In the genomic region with DNA sequence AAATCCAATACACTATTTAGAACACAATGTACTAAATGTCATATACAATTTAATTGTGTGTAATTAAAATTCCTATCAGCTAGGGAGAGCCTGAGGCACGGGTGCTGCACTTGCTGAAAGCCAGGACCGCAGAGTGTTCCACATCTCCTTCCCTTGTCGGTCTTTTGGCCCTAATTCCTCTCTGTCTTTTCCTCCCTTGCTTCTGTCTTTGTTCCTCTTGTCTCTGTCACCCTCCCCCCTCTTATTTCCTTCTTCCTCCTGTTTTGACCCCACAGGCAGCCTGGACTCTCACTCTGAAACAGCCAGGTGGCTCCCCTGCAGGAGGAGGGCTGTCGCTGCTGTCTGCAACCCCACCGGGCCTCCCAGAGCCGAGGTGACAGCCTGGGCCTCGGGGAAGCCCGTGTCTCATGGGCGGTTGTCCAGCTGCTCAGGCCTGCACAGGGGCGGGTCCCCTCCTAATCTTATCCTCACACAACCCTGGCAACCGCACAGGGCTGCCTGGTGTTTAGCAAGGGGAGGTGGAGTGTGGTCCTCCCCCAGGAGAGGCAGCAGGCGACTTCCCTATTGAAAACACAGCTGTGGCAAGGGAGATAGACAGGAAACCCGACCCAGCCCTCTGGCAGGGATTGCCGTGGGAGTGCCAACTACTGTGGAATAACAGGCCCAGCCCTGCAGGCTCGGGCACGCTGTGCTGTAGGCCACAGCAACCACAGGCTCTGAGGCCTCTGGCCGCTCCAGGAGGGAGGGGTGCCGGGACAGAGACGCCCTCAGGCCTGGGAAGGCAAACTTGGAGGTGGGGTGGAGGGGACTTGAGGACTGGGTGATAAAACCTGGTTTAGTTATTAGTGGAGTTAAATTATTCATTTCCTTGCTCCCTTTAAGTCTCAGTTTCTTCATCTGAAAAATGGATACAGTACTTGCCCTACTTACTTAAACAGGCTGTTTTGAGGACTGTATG, we compare ENCODE assay signal across 8 cellular contexts.
A peak's percentile ranks its signal among the peaks of the same experiment; 100 is the strongest.
DNase-seq lines count a peak whose midpoint lies in the region; ATAC-seq and TF ChIP-seq lines count a peak whose summit lies in the region.

No MANE protein-coding gene starts in this region.

- peaks cover 42% of the 10 kb centered on the region for H3K4me1 Mint-ChIP-seq in activated CD4-positive, alpha-beta T cell treated with anti-CD3 and anti-CD28 coated beads, Interleukin-2, amount 10 ng/mL, durations not matched to agents 24 days and 14 days
- peaks cover 75% of the 10 kb centered on the region for H3K4me1 Mint-ChIP-seq in brain

- intact Hi-C loops in activated CD4-positive, alpha-beta T cell treated with anti-CD3 and anti-CD28 coated beads, Interleukin-2, amount 10 ng/mL, durations not matched to agents 24 days and 14 days (cut with micrococcal nuclease) = no loop called here

- H3K27me3 ChIP-seq in HUES48 (ENCODE audit: control insufficient read depth, insufficient read depth, low read length) = no peaks in the 10 kb centered on the region
- no peaks in the 10 kb centered on the region for H3K27me3 ChIP-seq in iPS-15b (ENCODE audit: control insufficient read depth, insufficient read depth, low read length)

- H3K9me3 Mint-ChIP-seq in activated CD4-positive, alpha-beta T cell treated with anti-CD3 and anti-CD28 coated beads, Interleukin-2, amount 10 ng/mL, durations not matched to agents 24 days and 14 days = no peaks in the 10 kb centered on the region
- peaks cover 0 to 2% (median 0%) of the 10 kb centered on the region in 5 experiments for H3K9me3 Mint-ChIP-seq in brain

- H3K36me3 ChIP-seq in HUES48 (ENCODE audit: control insufficient read depth, insufficient read depth, low read length) (no peaks in the 10 kb centered on the region), iPS-15b (ENCODE audit: control insufficient read depth, insufficient read depth, low read length) (no peaks in the 10 kb centered on the region)

- H3K9ac ChIP-seq in HUES48 (ENCODE audit: low read depth, low read length) = peak overlapping the region; percentile 32
- no peak overlapping the region for H3K9ac ChIP-seq in iPS-15b (ENCODE audit: low read depth, low read length)

- TF ChIP-seq CTCF in brain (conservative IDR thresholded peaks at IDR 0.05) (peak in 1 of 2 experiments; percentile 35), retinal pigment epithelial cell (conservative IDR thresholded peaks at IDR 0.05; ENCODE audit: low read depth, low read length) (peak; percentile 31)

- DNase-seq in activated CD4-positive, alpha-beta T cell treated with anti-CD3 and anti-CD28 coated beads, Interleukin-2, amount 10 ng/mL, durations not matched to agents 24 days and 14 days = peak; percentile 61
- no peak for DNase-seq in activated CD4-positive, alpha-beta T cell treated with anti-CD3 and anti-CD28 coated beads, Interleukin-2, amount 50 U/mL, for 1 hour
- DNase-seq in NOMO-1 treated with dmso at 0.1 percent for 144 hours (lab: John Stamatoyannopoulos, UW; ENCODE audit: unreplicated experiment) = peak; percentile 84
- no peak for DNase-seq in retinal pigment epithelial cell (ENCODE audit: low read depth)

- peak overlapping the region; percentile 36 for H3K4me3 Mint-ChIP-seq in activated CD4-positive, alpha-beta T cell treated with anti-CD3 and anti-CD28 coated beads, Interleukin-2, amount 10 ng/mL, durations not matched to agents 24 days and 14 days
- peak overlapping the region; percentile 61 to 74 (median 65) for H3K4me3 Mint-ChIP-seq in brain

- H3K9me3 ChIP-seq in HUES48 (ENCODE audit: control insufficient read depth, insufficient read depth, low read length) (no peaks in the 10 kb centered on the region), iPS-15b (ENCODE audit: control insufficient read depth, insufficient read depth, low read length) (no peaks in the 10 kb centered on the region)

- no peaks in the 10 kb centered on the region for H3K27me3 Mint-ChIP-seq in activated CD4-positive, alpha-beta T cell treated with anti-CD3 and anti-CD28 coated beads, Interleukin-2, amount 10 ng/mL, durations not matched to agents 24 days and 14 days
- H3K27me3 Mint-ChIP-seq in brain = no peaks in the 10 kb centered on the region

- H3K4me1 ChIP-seq in HUES48 (ENCODE audit: control insufficient read depth, insufficient read depth, low read length) (peaks cover 43% of the 10 kb centered on the region), iPS-15b (ENCODE audit: control insufficient read depth, insufficient read depth, low read length) (peaks cover 32% of the 10 kb centered on the region)

- H3K27ac ChIP-seq in HUES48 (ENCODE audit: low read depth, low read length) = peak overlapping the region; percentile 94

- H3K4me3 ChIP-seq in HUES48 (ENCODE audit: low read depth, low read length) (peak overlapping the region; percentile 37; the same call in 1 of the 2 replicates), iPS-15b (ENCODE audit: low read depth, low read length) (peak overlapping the region; percentile 23), retinal pigment epithelial cell (ENCODE audit: low read length) (no peak overlapping the region)

- H3K36me3 Mint-ChIP-seq in activated CD4-positive, alpha-beta T cell treated with anti-CD3 and anti-CD28 coated beads, Interleukin-2, amount 10 ng/mL, durations not matched to agents 24 days and 14 days (ENCODE audit: low read depth) = no peaks in the 10 kb centered on the region
- no peaks in the 10 kb centered on the region for H3K36me3 Mint-ChIP-seq in brain

- ATAC-seq in GM21717 (IDR thresholded peaks at IDR 0.05; ENCODE audit: unreplicated experiment) = peak; percentile 91

- peak overlapping the region; percentile 75 for H3K27ac Mint-ChIP-seq in activated CD4-positive, alpha-beta T cell treated with anti-CD3 and anti-CD28 coated beads, Interleukin-2, amount 10 ng/mL, durations not matched to agents 24 days and 14 days
- peak overlapping the region; percentile 87 to 97 (median 91) for H3K27ac Mint-ChIP-seq in brain

Comparison
In these comparisons a context has a peak if more than half of its experiments do, and no peak if none do; other contexts are left out.
1. DNase-seq: peak in activated CD4-positive, alpha-beta T cell treated with anti-CD3 and anti-CD28 coated beads, Interleukin-2, amount 10 ng/mL, durations not matched to agents 24 days and 14 days (single experiment) and NOMO-1 treated with dmso at 0.1 percent for 144 hours (single experiment); none in activated CD4-positive, alpha-beta T cell treated with anti-CD3 and anti-CD28 coated beads, Interleukin-2, amount 50 U/mL, for 1 hour (single experiment) and retinal pigment epithelial cell (single experiment).